16 cellular contexts compared by ENCODE assay signal in genomic region chr9:106929471-106930198, GRCh38.
DNase-seq lines count a peak whose midpoint lies in the region; ATAC-seq and TF ChIP-seq lines count a peak whose summit lies in the region.
"Had no signal": no experiment of that assay in that cellular context is flagged by ENCODE, and none has a peak within 500 bp of the region (broad histone marks: within the 10 kb centered on the region; RNA-seq: fewer than 3 reads in every experiment).

No MANE protein-coding gene starts in this region.

- H3K4me3 ChIP-seq in heart right ventricle: no peak overlapping the region
- no peak overlapping the region for H3K4me3 ChIP-seq in trophoblast cell (ENCODE audit: low read depth, low read length)
- H3K4me3 ChIP-seq in Peyer's patch: no peak overlapping the region
- H3K4me3 ChIP-seq: adrenal gland had no signal

- no peak overlapping the region for H2BK5ac ChIP-seq in trophoblast cell (ENCODE audit: low read depth, low read length, poor library complexity)

- H3K79me1 ChIP-seq in trophoblast cell (ENCODE audit: low read length): no peaks in the 10 kb centered on the region

- no peaks in the 10 kb centered on the region for H3K27me3 Mint-ChIP-seq in chondrocyte (ENCODE audit: low read depth)
- H3K27me3 Mint-ChIP-seq: stimulated activated naive CD8-positive, alpha-beta T cell treated with anti-CD3 and anti-CD28 coated beads, Interleukin-15, amount 100 ng/mL, for 72 hours had no signal

- no peaks in the 10 kb centered on the region for H3K9me3 Mint-ChIP-seq in chondrocyte (ENCODE audit: low read depth)

- H3K9me3 ChIP-seq in heart right ventricle: no peaks in the 10 kb centered on the region
- H3K9me3 ChIP-seq in trophoblast cell (ENCODE audit: insufficient read depth, low read depth, low read length): peaks cover 6% of the 10 kb centered on the region
- H3K9me3 ChIP-seq in Peyer's patch: no peaks in the 10 kb centered on the region
- H3K9me3 ChIP-seq: adrenal gland had no signal

- peak overlapping the region; percentile 18 for H3K27ac Mint-ChIP-seq in chondrocyte (ENCODE audit: unreplicated experiment)
- H3K27ac Mint-ChIP-seq: stimulated activated naive CD8-positive, alpha-beta T cell treated with anti-CD3 and anti-CD28 coated beads, Interleukin-15, amount 100 ng/mL, for 72 hours had no signal

- H3K27me3 ChIP-seq in heart right ventricle: no peaks in the 10 kb centered on the region
- no peaks in the 10 kb centered on the region for H3K27me3 ChIP-seq in trophoblast cell (ENCODE audit: insufficient read depth, low read length)
- H3K27me3 ChIP-seq in Peyer's patch: no peaks in the 10 kb centered on the region
- H3K27me3 ChIP-seq: adrenal gland had no signal

- peaks cover 16% of the 10 kb centered on the region for H3K4me1 Mint-ChIP-seq in chondrocyte (ENCODE audit: low read depth)
- H3K4me1 Mint-ChIP-seq: stimulated activated naive CD8-positive, alpha-beta T cell treated with anti-CD3 and anti-CD28 coated beads, Interleukin-15, amount 100 ng/mL, for 72 hours had no signal

- H3K9ac ChIP-seq in trophoblast cell (ENCODE audit: low read length): no peak overlapping the region

- no peak overlapping the region for H4K12ac ChIP-seq in trophoblast cell (ENCODE audit: low read depth, low read length)

- no peak overlapping the region for H3K4me3 Mint-ChIP-seq in chondrocyte (ENCODE audit: unreplicated experiment)
- H3K4me3 Mint-ChIP-seq: naive thymus-derived CD8-positive, alpha-beta T cell; stimulated activated naive CD8-positive, alpha-beta T cell treated with anti-CD3 and anti-CD28 coated beads, Interleukin-15, amount 100 ng/mL, for 72 hours had no signal

- H3K4me1 ChIP-seq in heart right ventricle (peaks cover 0 to 28% (median 18%) of the 10 kb centered on the region in 9 donors), trophoblast cell (ENCODE audit: control insufficient read depth in 1 of 2, insufficient read depth in 2 of 2, low read length in 2 of 2) (peaks cover 13 to 16% of the 10 kb centered on the region in 2 experiments), Peyer's patch (peaks cover 0 to 4% (median 0%) of the 10 kb centered on the region in 4 donors)
- H3K4me1 ChIP-seq: adrenal gland had no signal

- H3K36me3 ChIP-seq in heart right ventricle: peaks cover 0 to 85% (median 46%) of the 10 kb centered on the region in 9 donors
- peaks cover 57 to 77% of the 10 kb centered on the region in 2 experiments for H3K36me3 ChIP-seq in trophoblast cell (ENCODE audit: control insufficient read depth in 1 of 2, insufficient read depth in 2 of 2, low read length in 2 of 2)
- H3K36me3 ChIP-seq in Peyer's patch: peaks cover 0 to 48% (median 0%) of the 10 kb centered on the region in 3 donors

- H3K14ac ChIP-seq in trophoblast cell (ENCODE audit: low read length): no peak overlapping the region

- ATAC-seq in heart right ventricle (peak; percentile 62 to 90 (median 80)), HG02588 (IDR thresholded peaks at IDR 0.05; ENCODE audit: unreplicated experiment) (no peak)
- ATAC-seq: naive thymus-derived CD8-positive, alpha-beta T cell; stimulated activated naive CD8-positive, alpha-beta T cell treated with anti-CD3 and anti-CD28 coated beads, Interleukin-15, amount 100 ng/mL, for 72 hours had no signal

- peak overlapping the region; percentile 25 for H3K18ac ChIP-seq in trophoblast cell (ENCODE audit: low read length)

- no peak overlapping the region for H2BK12ac ChIP-seq in trophoblast cell (ENCODE audit: low read length)

- H3K4ac ChIP-seq in trophoblast cell (ENCODE audit: low read depth, low read length): no peak overlapping the region

- peaks cover 57% of the 10 kb centered on the region for H3K36me3 Mint-ChIP-seq in chondrocyte (ENCODE audit: low read depth)

- 10 to 22% methylated on average over 11 of the region's 11 CpGs for WGBS in heart right ventricle, 2 donors
- no CpG with 5 or more reads among the region's 11 CpGs for WGBS in trophoblast cell (ENCODE audit: extremely low coverage, insufficient coverage, insufficient read length)

- no peak for TF ChIP-seq POLR2A in Peyer's patch (IDR thresholded peaks at IDR 0.05)

- H3K27ac ChIP-seq in heart right ventricle: peak overlapping the region in 8 of 10 donors; percentile 1 to 74 (median 58)
- no peak overlapping the region for H3K27ac ChIP-seq in trophoblast cell (ENCODE audit: low read depth, low read length)
- no peak overlapping the region for H3K27ac ChIP-seq in Peyer's patch

- intact Hi-C loops in heart right ventricle (cut with DNase I): no loop called here

- H2BK120ac ChIP-seq in trophoblast cell (ENCODE audit: insufficient read depth, low read length, poor library complexity): no peak overlapping the region

- H3K79me2 ChIP-seq in trophoblast cell (ENCODE audit: control insufficient read depth, insufficient read depth, low read length, poor library complexity): peaks cover 3% of the 10 kb centered on the region

- no peak overlapping the region for H4K91ac ChIP-seq in trophoblast cell (ENCODE audit: low read depth, low read length)

- no peak overlapping the region for H3K23ac ChIP-seq in trophoblast cell (ENCODE audit: low read length)

- no peak overlapping the region for H3K4me2 ChIP-seq in trophoblast cell (ENCODE audit: low read length)

- TF ChIP-seq CTCF in chondrocyte (IDR thresholded peaks at IDR 0.05) (no peak), heart right ventricle (IDR thresholded peaks at IDR 0.05) (no peak), Peyer's patch (IDR thresholded peaks at IDR 0.05) (no peak)

- in situ Hi-C loops in G401 (cut with HindIII; ENCODE audit: low sequenced_read_pairs): no loop called here

- peak; percentile 52 for DNase-seq in G401 (ENCODE audit: low spot score)
- no peak for DNase-seq in chondrocyte (ENCODE audit: low spot score)
- peak in 1 of 2 donors; percentile 66 for DNase-seq in heart right ventricle
- no peak for DNase-seq in trophoblast cell
- DNase-seq in Peyer's patch: no peak
- DNase-seq in DMS153 treated with DMSO at 0.1 percent for 48 hours (lab: John Stamatoyannopoulos, UW; ENCODE audit: unreplicated experiment): no peak
- DNase-seq in EL: no peak
- DNase-seq: activated CD8-positive, alpha-beta memory T cell treated with anti-CD3 and anti-CD28 coated beads for 24 hours; adrenal gland; mammary epithelial cell; naive thymus-derived CD8-positive, alpha-beta T cell; NCI-H146; SHP77 treated with DMSO at 0.1 percent for 48 hours; stimulated activated naive CD8-positive, alpha-beta T cell treated with anti-CD3 and anti-CD28 coated beads, Interleukin-15, amount 100 ng/mL, for 72 hours; T-helper 2 cell had no signal

- H2AFZ ChIP-seq in trophoblast cell (ENCODE audit: insufficient read depth, low read length, poor library complexity): no peak overlapping the region

- no peak overlapping the region for H4K8ac ChIP-seq in trophoblast cell (ENCODE audit: low read depth, low read length)

- H2AK5ac ChIP-seq in trophoblast cell (ENCODE audit: low read length): no peak overlapping the region

Comparison
In these comparisons a context has a peak if more than half of its experiments do, and no peak if none do; other contexts are left out.
1. H3K27ac ChIP-seq: peak in heart right ventricle (8 of 10); none in trophoblast cell (single experiment) and Peyer's patch (0 of 4).